ENCODE assay signal across 11 cellular contexts in the genomic region with DNA sequence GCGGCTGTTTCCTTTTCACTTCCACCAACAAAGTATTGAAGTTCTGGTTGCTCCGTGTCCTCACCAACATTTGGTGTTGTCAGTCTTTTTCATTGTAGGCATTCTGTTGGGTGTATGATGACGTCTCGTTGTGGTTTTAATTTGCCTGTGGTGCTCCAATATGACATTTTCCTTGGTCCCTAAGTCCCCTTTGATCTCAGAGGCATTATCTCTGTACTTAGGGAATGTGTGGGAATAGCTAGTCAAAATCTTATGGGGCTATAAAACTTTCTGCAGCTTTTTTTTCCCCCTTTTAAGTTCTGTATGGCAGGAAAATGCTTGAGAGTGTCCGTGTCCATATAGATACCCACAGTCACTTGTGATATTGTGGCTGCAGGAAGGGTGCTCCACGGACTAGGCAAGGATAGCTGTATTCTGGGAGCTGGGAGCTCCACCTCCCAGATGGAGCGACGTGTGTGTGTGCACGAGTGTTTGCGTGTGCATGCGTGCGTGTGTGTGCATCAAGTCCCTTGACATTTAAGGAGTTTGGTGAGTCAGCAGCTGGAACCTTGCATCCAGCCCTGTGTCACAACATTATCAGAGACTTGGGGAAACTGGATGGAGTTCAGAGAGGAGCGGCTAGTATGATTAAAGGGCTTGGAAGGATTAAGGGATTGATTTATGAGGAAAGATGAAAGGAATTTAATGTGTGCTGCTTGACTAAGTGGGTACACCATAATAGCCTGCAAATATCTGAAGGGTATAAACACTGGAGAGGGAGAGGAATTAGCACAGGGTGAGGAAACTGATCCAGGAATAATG.
DNase-seq lines count a peak whose midpoint lies in the region; ATAC-seq and TF ChIP-seq lines count a peak whose summit lies in the region.
"Had no signal": no experiment of that assay in that cellular context is flagged by ENCODE, and none has a peak within 500 bp of the region (broad histone marks: within the 10 kb centered on the region; RNA-seq: fewer than 3 reads in every experiment).

No MANE protein-coding gene starts in this region.

- POLR2A ChIA-PET in MCF 10A (lab: Yijun Ruan, JAX) (interaction anchor here (0.7 kb wide), 2 partner anchors 9 to 1877 kb away, joined by 3 to 5 read pairs; no protein-coding TSS in a partner anchor), T-cell (lab: Charles Lee) (no interaction called here)

- H3K9me2 ChIP-seq in hepatocyte (replicated peaks; ENCODE audit: insufficient read depth), result no peaks in the 10 kb centered on the region
- H3K9me2 ChIP-seq: SK-N-SH had no signal

- no TSS peak for BruUV-seq in MCF 10A (replicated peaks; lab: Mats Ljungman, UMichigan)

- H4K20me1 ChIP-seq in hepatocyte (ENCODE audit: insufficient read depth, poor library complexity, severe bottlenecking), result no peaks in the 10 kb centered on the region

- H3K27ac Mint-ChIP-seq in MCF 10A (ENCODE audit: low read depth, unreplicated experiment) (no peak overlapping the region), T-cell (no peak overlapping the region)

- TF ChIP-seq CTCF in MCF 10A (IDR thresholded peaks at IDR 0.05; ENCODE audit: unreplicated experiment) (no peak), breast epithelium (IDR thresholded peaks at IDR 0.05) (no peak), WERI-Rb-1 (IDR thresholded peaks at IDR 0.05; ENCODE audit: low read depth, low read length) (no peak), hepatocyte (IDR thresholded peaks at IDR 0.05; ENCODE audit: poor library complexity) (no peak), vagina (IDR thresholded peaks at IDR 0.05) (no peak)

- H3K27me3 ChIP-seq in breast epithelium (no peaks in the 10 kb centered on the region), WERI-Rb-1 (ENCODE audit: insufficient read depth, low read depth, severe bottlenecking) (no peaks in the 10 kb centered on the region), hepatocyte (no peaks in the 10 kb centered on the region), vagina (no peaks in the 10 kb centered on the region)
- H3K27me3 ChIP-seq: spleen had no signal

- H3K9me3 ChIP-seq in breast epithelium (no peaks in the 10 kb centered on the region), WERI-Rb-1 (ENCODE audit: severe bottlenecking) (no peaks in the 10 kb centered on the region), hepatocyte (ENCODE audit: low read depth) (no peaks in the 10 kb centered on the region), vagina (no peaks in the 10 kb centered on the region)
- H3K9me3 ChIP-seq: SK-N-SH, spleen had no signal

- H3K4me3 Mint-ChIP-seq in MCF 10A (ENCODE audit: unreplicated experiment) (no peak overlapping the region), T-cell (no peak overlapping the region)
- H3K4me3 Mint-ChIP-seq: neural crest cell had no signal

- H3K9me3 Mint-ChIP-seq in MCF 10A (ENCODE audit: unreplicated experiment) (no peaks in the 10 kb centered on the region), T-cell (no peaks in the 10 kb centered on the region)

- no peaks in the 10 kb centered on the region for H3K79me2 ChIP-seq in hepatocyte

- H3K4me3 ChIP-seq in breast epithelium, result no peak overlapping the region
- H3K4me3 ChIP-seq in WERI-Rb-1 (ENCODE audit: low read depth, low read length), result no peak overlapping the region
- H3K4me3 ChIP-seq in hepatocyte, result no peak overlapping the region
- H3K4me3 ChIP-seq in vagina, result no peak overlapping the region
- H3K4me3 ChIP-seq: spleen had no signal

- no peaks in the 10 kb centered on the region for H3K36me3 Mint-ChIP-seq in MCF 10A (ENCODE audit: insufficient read depth, unreplicated experiment)
- H3K36me3 Mint-ChIP-seq in T-cell, result no peaks in the 10 kb centered on the region

- H3K4me1 Mint-ChIP-seq in MCF 10A (ENCODE audit: insufficient read depth, unreplicated experiment), result peaks cover 5% of the 10 kb centered on the region
- no peaks in the 10 kb centered on the region for H3K4me1 Mint-ChIP-seq in T-cell
- H3K4me1 Mint-ChIP-seq: neural crest cell had no signal

- TF ChIP-seq POLR2A in breast epithelium (IDR thresholded peaks at IDR 0.05), result no peak
- no peak for TF ChIP-seq POLR2A in vagina (IDR thresholded peaks at IDR 0.05)

- no peak for ATAC-seq in T-cell (replicated peaks in 1 of 4)
- no peak for ATAC-seq in HG02623 (IDR thresholded peaks at IDR 0.05; ENCODE audit: unreplicated experiment)
- ATAC-seq in HG03520 (IDR thresholded peaks at IDR 0.05; ENCODE audit: unreplicated experiment), result no peak

- H3K4me1 ChIP-seq in breast epithelium, result no peaks in the 10 kb centered on the region
- H3K4me1 ChIP-seq in hepatocyte (ENCODE audit: insufficient read depth), result peaks cover 20% of the 10 kb centered on the region
- H3K4me1 ChIP-seq in vagina, result peaks cover 17% of the 10 kb centered on the region

- H2AFZ ChIP-seq in hepatocyte, result no peak overlapping the region

- H3K27ac ChIP-seq in breast epithelium, result no peak overlapping the region
- H3K27ac ChIP-seq in WERI-Rb-1, result no peak overlapping the region
- peak overlapping the region; percentile 14 for H3K27ac ChIP-seq in hepatocyte
- H3K27ac ChIP-seq in vagina, result peak overlapping the region; percentile 15
- H3K27ac ChIP-seq: spleen had no signal

- intact Hi-C loops in MCF 10A (cut with micrococcal nuclease) (no loop called here), breast epithelium (cut with DNase I; ENCODE audit: low total_unique reads) (no loop called here), vagina (cut with DNase I) (no loop called here)

- H3K36me3 ChIP-seq in breast epithelium (no peaks in the 10 kb centered on the region), WERI-Rb-1 (no peaks in the 10 kb centered on the region), hepatocyte (replicated peaks; ENCODE audit: insufficient read depth, low read depth) (no peaks in the 10 kb centered on the region), vagina (no peaks in the 10 kb centered on the region)
- H3K36me3 ChIP-seq: spleen had no signal

- 38% methylated on average over 13 of the region's 13 CpGs for WGBS in hepatocyte (ENCODE audit: low lambda C conversion rate, missing lambda C conversion rate)

- H3K4me2 ChIP-seq in hepatocyte, result peak overlapping the region; percentile 42
- H3K4me2 ChIP-seq: SK-N-SH had no signal

- DNase-seq in MCF 10A (ENCODE audit: unreplicated experiment), result peak; percentile 4
- no peak for DNase-seq in breast epithelium (ENCODE audit: low spot score in 2 of 2)
- DNase-seq in WERI-Rb-1, result peak; percentile 9
- DNase-seq in hepatocyte (ENCODE audit: low spot score), result peak; percentile 69
- no peak for DNase-seq in vagina (ENCODE audit: extremely low spot score in 2 of 2)
- no peak for DNase-seq in T-cell
- DNase-seq: SK-N-SH, spleen had no signal

- CTCF ChIA-PET in MCF 10A (lab: Yijun Ruan, JAX) (interaction anchor here (0.6 to 0.7 kb wide), 2 partner anchors 81 to 1330 kb away, joined by 3 to 4 read pairs; no protein-coding TSS in a partner anchor), T-cell (lab: Charles Lee) (no interaction called here)

- H3K27me3 Mint-ChIP-seq in MCF 10A (ENCODE audit: insufficient read depth, unreplicated experiment) (no peaks in the 10 kb centered on the region), T-cell (peaks cover 9 to 14% of the 10 kb centered on the region in 2 donors)

Comparison
In these comparisons a context has a peak if more than half of its experiments do, and no peak if none do; other contexts are left out.
1. DNase-seq: peak in MCF 10A (single experiment), WERI-Rb-1 (single experiment) and hepatocyte (single experiment); none in breast epithelium (0 of 2), vagina (0 of 2) and T-cell (0 of 34).
2. H3K27ac ChIP-seq: peak in hepatocyte (single experiment) and vagina (single experiment); none in breast epithelium (0 of 2) and WERI-Rb-1 (single experiment).